8 cellular contexts compared by ENCODE assay signal in genomic region chr15:82108489-82109078, GRCh38.
DNase-seq lines count a peak whose midpoint lies in the region; ATAC-seq and TF ChIP-seq lines count a peak whose summit lies in the region.

No MANE protein-coding gene starts in this region.

- CTCF ChIA-PET in AG04449 (lab: Yijun Ruan, JAX) (interaction anchor here (0.6 to 8.2 kb wide), 37 partner anchors 8 to 700 kb away, joined by 3 to 112 read pairs (median 5); partner anchors contain the start of gene MEX3B), PC-3 (lab: Charles Lee) (interaction anchor here (0.6 to 1.0 kb wide), 9 partner anchors 15 to 159 kb away, joined by 3 to 26 read pairs (median 3); partner anchors contain the start of gene SAXO2)

- no peak overlapping the region for H3K18ac ChIP-seq in trophoblast cell (ENCODE audit: low read length)

- no peak overlapping the region for H3K23ac ChIP-seq in trophoblast cell (ENCODE audit: low read length)

- H4K12ac ChIP-seq in trophoblast cell (ENCODE audit: low read depth, low read length), result no peak overlapping the region

- H2AFZ ChIP-seq in PC-3 (ENCODE audit: low read length) (peak overlapping the region; percentile 67), trophoblast cell (ENCODE audit: insufficient read depth, low read length, poor library complexity) (no peak overlapping the region)

- H3K4me1 ChIP-seq in PC-3 (ENCODE audit: insufficient read depth, low read length) (peaks cover 6% of the 10 kb centered on the region; the same call in 1 of the 2 replicates), trophoblast cell (ENCODE audit: control insufficient read depth in 1 of 2, insufficient read depth in 2 of 2, low read length in 2 of 2) (peaks cover 5 to 7% of the 10 kb centered on the region in 2 experiments), aorta (ENCODE audit: control insufficient read depth in 1 of 2, insufficient read depth in 2 of 2, low read length in 2 of 2) (no peaks in the 10 kb centered on the region)

- H2BK120ac ChIP-seq in trophoblast cell (ENCODE audit: insufficient read depth, low read length, poor library complexity), result no peak overlapping the region

- no peak overlapping the region for H3K4ac ChIP-seq in trophoblast cell (ENCODE audit: low read depth, low read length)

- no peaks in the 10 kb centered on the region for H3K36me3 ChIP-seq in PC-3 (ENCODE audit: low read depth, low read length)
- no peaks in the 10 kb centered on the region for H3K36me3 ChIP-seq in trophoblast cell (ENCODE audit: control insufficient read depth in 1 of 2, insufficient read depth in 2 of 2, low read length in 2 of 2)
- H3K36me3 ChIP-seq in aorta (ENCODE audit: control insufficient read depth in 1 of 2, insufficient read depth in 2 of 2, low read length in 1 of 2), result no peaks in the 10 kb centered on the region

- H3K27ac ChIP-seq in PC-3 (ENCODE audit: low read length), result no peak overlapping the region
- H3K27ac ChIP-seq in trophoblast cell (ENCODE audit: low read depth, low read length), result no peak overlapping the region
- no peak overlapping the region for H3K27ac ChIP-seq in aorta (ENCODE audit: low read depth in 1 of 2, low read length in 2 of 2)

- H3K14ac ChIP-seq in trophoblast cell (ENCODE audit: low read length), result no peak overlapping the region

- TF ChIP-seq CTCF in AG04449 (IDR thresholded peaks at IDR 0.05; ENCODE audit: insufficient read depth, low read length, missing control alignments) (peak; percentile 95), PC-3 (conservative IDR thresholded peaks at IDR 0.05; ENCODE audit: low read depth, low read length) (peak; percentile 95), fibroblast of mammary gland (conservative IDR thresholded peaks at IDR 0.05; ENCODE audit: control insufficient read depth, insufficient read depth, low read depth, low read length) (peak; percentile 83)

- peaks cover 2% of the 10 kb centered on the region for H3K79me1 ChIP-seq in trophoblast cell (ENCODE audit: low read length)

- H3K4me2 ChIP-seq in PC-3 (ENCODE audit: low read length), result peak overlapping the region; percentile 2; the same call in 1 of the 2 replicates
- H3K4me2 ChIP-seq in trophoblast cell (ENCODE audit: low read length), result no peak overlapping the region

- no peaks in the 10 kb centered on the region for H3F3A ChIP-seq in PC-3 (ENCODE audit: low read length, unreplicated experiment)

- H4K8ac ChIP-seq in trophoblast cell (ENCODE audit: low read depth, low read length), result no peak overlapping the region

- no peaks in the 10 kb centered on the region for H4K20me1 ChIP-seq in PC-3 (ENCODE audit: low read length)

- no peaks in the 10 kb centered on the region for H3K9me3 ChIP-seq in PC-3 (ENCODE audit: low read length)
- H3K9me3 ChIP-seq in trophoblast cell (ENCODE audit: insufficient read depth, low read depth, low read length), result no peaks in the 10 kb centered on the region
- no peaks in the 10 kb centered on the region for H3K9me3 ChIP-seq in aorta (ENCODE audit: control insufficient read depth, low read length)

- H3K9ac ChIP-seq in PC-3 (ENCODE audit: low read length) (no peak overlapping the region), trophoblast cell (ENCODE audit: low read length) (no peak overlapping the region)

- H3K79me2 ChIP-seq in PC-3 (ENCODE audit: low read length) (no peaks in the 10 kb centered on the region), trophoblast cell (ENCODE audit: control insufficient read depth, insufficient read depth, low read length, poor library complexity) (no peaks in the 10 kb centered on the region)

- DNase-seq in AG04449 (ENCODE audit: low read depth, low spot score) (no peak), PC-3 (peak; percentile 79), activated T-cell treated with anti-CD3 and anti-CD28 coated beads for 48 hours (ENCODE audit: low read depth) (peak; percentile 65), fibroblast of mammary gland (ENCODE audit: low read depth) (peak; percentile 35), trophoblast cell (peak; percentile 63 to 84), aorta (peak; percentile 52 to 78)

- H3K4me3 ChIP-seq in AG04449 (ENCODE audit: low read depth, low read length) (no peak overlapping the region), PC-3 (ENCODE audit: low read length) (no peak overlapping the region), fibroblast of mammary gland (ENCODE audit: control insufficient read depth, low read depth, low read length) (no peak overlapping the region), trophoblast cell (ENCODE audit: low read depth, low read length) (no peak overlapping the region), aorta (ENCODE audit: low read length in 2 of 2) (no peak overlapping the region)

- intact Hi-C loops in PC-3 (cut with micrococcal nuclease), result loop anchor here (1.0 to 5.0 kb wide), 3 partner anchors 32 to 696 kb away; no protein-coding TSS in a partner anchor
- intact Hi-C loops in aorta (cut with DNase I), result no loop called here

- no TSS peak for BruUV-seq in PC-3 (replicated peaks; lab: Mats Ljungman, UMichigan)

- no peaks in the 10 kb centered on the region for H3K9me2 ChIP-seq in PC-3 (replicated peaks; ENCODE audit: low read length)

- H2BK5ac ChIP-seq in trophoblast cell (ENCODE audit: low read depth, low read length, poor library complexity), result no peak overlapping the region

- no CpG with 5 or more reads among the region's 9 CpGs for WGBS in trophoblast cell (ENCODE audit: extremely low coverage, insufficient coverage, insufficient read length)
- 85 to 86% methylated on average over 9 of the region's 9 CpGs for WGBS in aorta, 2 donors

- no peak overlapping the region for H4K91ac ChIP-seq in trophoblast cell (ENCODE audit: low read depth, low read length)

- H3K27me3 ChIP-seq in PC-3 (ENCODE audit: low read length) (no peaks in the 10 kb centered on the region), trophoblast cell (ENCODE audit: insufficient read depth, low read length) (no peaks in the 10 kb centered on the region), aorta (ENCODE audit: control insufficient read depth in 1 of 2, insufficient read depth in 2 of 2, low read length in 1 of 2) (no peaks in the 10 kb centered on the region)

- POLR2A ChIA-PET in AG04449 (lab: Yijun Ruan, JAX) (interaction anchor here (0.9 kb wide), 1 partner anchor 9 kb away, joined by 3 read pairs; no protein-coding TSS in a partner anchor), PC-3 (lab: Charles Lee; ENCODE audit: unreplicated experiment) (interaction anchor here (0.7 kb wide), 1 partner anchor 22 kb away, joined by 4 read pairs; no protein-coding TSS in a partner anchor)

- ATAC-seq in GM18907 (IDR thresholded peaks at IDR 0.05; ENCODE audit: unreplicated experiment) (peak; percentile 82), HG03159 (IDR thresholded peaks at IDR 0.05; ENCODE audit: unreplicated experiment) (peak; percentile 93), PC-3 (peak; percentile 93), aorta (ENCODE audit: low FRiP score) (no peak)

- H2BK12ac ChIP-seq in trophoblast cell (ENCODE audit: low read length), result no peak overlapping the region

- H2AK5ac ChIP-seq in trophoblast cell (ENCODE audit: low read length), result no peak overlapping the region
